10 cellular contexts compared by ENCODE assay signal in genomic region chr6:56772737-56773184, GRCh38.
DNase-seq lines count a peak whose midpoint lies in the region; ATAC-seq, FAIRE-seq and TF ChIP-seq lines count a peak whose summit lies in the region.
"Had no signal": no experiment of that assay in that cellular context is flagged by ENCODE, and none has a peak within 500 bp of the region (broad histone marks: within the 10 kb centered on the region; RNA-seq: fewer than 3 reads in every experiment).

No MANE protein-coding gene starts in this region.

- FAIRE-seq in pancreas (lab: Jason Lieb, UNC) = no peak

- H3K27ac ChIP-seq in pancreas = no peak overlapping the region

- intact Hi-C loops in pancreas (cut with DNase I) = no loop called here

- DNase-seq in NCI-H226 (peak; percentile 88), pancreas (no peak), H7 (no peak), COLO668 (lab: John Stamatoyannopoulos, UW; ENCODE audit: unreplicated experiment) (no peak)
- DNase-seq: NCI-H1105 treated with DMSO at 0.1 percent for 48 hours had no signal

- TF ChIP-seq CTCF in pancreas (IDR thresholded peaks at IDR 0.05) = no peak

- H3K27me3 ChIP-seq in pancreas (no peaks in the 10 kb centered on the region), H7 (ENCODE audit: control insufficient read depth, insufficient read depth, low read length) (no peaks in the 10 kb centered on the region)

- WGBS in pancreas, 2 donors = 75 to 79% methylated on average over 1 of the region's 1 CpG

- no peaks in the 10 kb centered on the region for H3K4me1 ChIP-seq in pancreas

- H3K9me3 ChIP-seq in pancreas = no peaks in the 10 kb centered on the region

- peak; percentile 39 for ATAC-seq in GM18867 (IDR thresholded peaks at IDR 0.05; ENCODE audit: unreplicated experiment)
- ATAC-seq in esophagus mucosa = peak; percentile 57
- ATAC-seq in pancreas = peak in 3 of 4 donors; percentile 36 to 64 (median 63)
- ATAC-seq in GM21447 (IDR thresholded peaks at IDR 0.05; ENCODE audit: unreplicated experiment) = no peak
- no peak for ATAC-seq in GM21390 (IDR thresholded peaks at IDR 0.05; ENCODE audit: unreplicated experiment)
- ATAC-seq: stimulated activated effector memory CD8-positive, alpha-beta T cell treated with anti-CD3 and anti-CD28 coated beads, Interleukin-12 subunit alpha, Interleukin-12 subunit beta, amount 100 ng/mL, for 72 hours had no signal

- H3K36me3 ChIP-seq in pancreas = no peaks in the 10 kb centered on the region
- H3K36me3 ChIP-seq in H7 (replicated peaks; ENCODE audit: control insufficient read depth, insufficient read depth, low read length) = no peaks in the 10 kb centered on the region

- H3K4me3 ChIP-seq in pancreas (no peak overlapping the region), H7 (ENCODE audit: insufficient read depth, low read depth, low read length) (no peak overlapping the region)

Comparison
In these comparisons a context has a peak if more than half of its experiments do, and no peak if none do; other contexts are left out.
1. ATAC-seq: peak in GM18867 (single experiment), esophagus mucosa (single experiment) and pancreas (3 of 4); none in GM21447 (single experiment) and GM21390 (single experiment).